In the genomic region with DNA sequence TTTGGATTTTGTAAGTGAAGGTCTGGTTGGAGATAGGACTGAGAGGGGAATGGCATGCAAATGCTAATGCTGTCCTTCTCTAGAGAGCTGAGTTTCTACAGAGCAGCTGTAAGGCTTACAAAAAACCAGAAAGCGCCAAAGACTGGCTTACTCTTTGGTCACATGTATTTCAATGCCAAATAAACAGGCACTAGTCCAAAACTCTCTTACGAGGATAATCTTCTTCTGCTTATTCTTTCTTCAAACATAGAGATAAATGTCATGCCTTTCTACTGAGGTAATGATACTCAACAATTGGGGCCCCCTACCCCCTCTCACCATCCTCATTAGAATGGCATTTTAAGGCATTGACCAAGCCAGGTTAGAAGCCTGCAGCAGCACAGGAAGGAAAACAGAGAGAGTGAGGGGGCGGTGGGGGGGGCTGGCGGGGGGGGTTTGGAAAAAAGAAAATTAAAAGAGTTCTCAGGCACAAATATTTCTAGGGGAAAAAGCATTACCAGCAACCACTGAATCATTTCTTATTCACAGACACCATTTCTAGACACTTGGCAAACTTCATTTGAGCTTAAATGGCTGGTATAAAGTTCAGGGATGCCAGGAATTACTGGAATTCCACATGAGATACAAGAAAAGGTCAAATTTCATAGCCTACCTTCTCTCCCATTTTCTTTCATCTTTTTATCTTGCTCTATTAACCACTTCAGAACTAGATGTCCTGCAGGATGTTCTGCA, we compare ENCODE assay signal across 11 cellular contexts. TPM values are rescaled to one million over a fixed set of nuclear protein-coding genes. Genes with fewer than 3 reads are reported as not detected.
DNase-seq lines count a peak whose midpoint lies in the region; ATAC-seq and TF ChIP-seq lines count a peak whose summit lies in the region.
"Had no signal": no experiment of that assay in that cellular context is flagged by ENCODE, and none has a peak within 500 bp of the region (broad histone marks: within the 10 kb centered on the region; RNA-seq: fewer than 3 reads in every experiment).

No MANE protein-coding gene starts in this region.

- H3K4me3 Mint-ChIP-seq in neural progenitor cell = no peak overlapping the region
- no peak overlapping the region for H3K4me3 Mint-ChIP-seq in activated naive CD4-positive, alpha-beta T cell treated with anti-CD3 and anti-CD28 coated beads for 36 hours
- H3K4me3 Mint-ChIP-seq: central memory CD8-positive, alpha-beta T cell; T-helper 17 cell had no signal

- no peak overlapping the region for H2AFZ ChIP-seq in neural progenitor cell (replicated peaks)

- H3K27ac ChIP-seq in neural progenitor cell = peak overlapping the region; percentile 84

- no peaks in the 10 kb centered on the region for H4K20me1 ChIP-seq in neural progenitor cell (ENCODE audit: low read depth)

- peak overlapping the region; percentile 67 for H3K4me2 ChIP-seq in neural progenitor cell

- peaks cover 40% of the 10 kb centered on the region for H3K4me1 Mint-ChIP-seq in neural progenitor cell
- no peaks in the 10 kb centered on the region for H3K4me1 Mint-ChIP-seq in activated naive CD4-positive, alpha-beta T cell treated with anti-CD3 and anti-CD28 coated beads for 36 hours (ENCODE audit: low read depth)
- H3K4me1 Mint-ChIP-seq: central memory CD8-positive, alpha-beta T cell had no signal

- peaks cover 9% of the 10 kb centered on the region for H3K79me2 ChIP-seq in neural progenitor cell (ENCODE audit: low read depth)

- no peak overlapping the region for H3K9ac ChIP-seq in neural progenitor cell

- H3K36me3 Mint-ChIP-seq in neural progenitor cell = peaks cover 30% of the 10 kb centered on the region
- peaks cover 56% of the 10 kb centered on the region for H3K36me3 Mint-ChIP-seq in activated naive CD4-positive, alpha-beta T cell treated with anti-CD3 and anti-CD28 coated beads for 36 hours (ENCODE audit: low read depth)

- no peaks in the 10 kb centered on the region for H3K27me3 ChIP-seq in BJ (ENCODE audit: control insufficient read depth, insufficient read depth, low read length)
- no peaks in the 10 kb centered on the region for H3K27me3 ChIP-seq in neural progenitor cell

- POLR2A ChIA-PET in BJ (lab: Charles Lee) = interaction anchor here (0.7 to 0.9 kb wide), 3 partner anchors 13 to 68 kb away, joined by 3 to 14 read pairs (median 7); no protein-coding TSS in a partner anchor

- H3K4me3 ChIP-seq in BJ (ENCODE audit: low read depth, low read length) = no peak overlapping the region
- peak overlapping the region; percentile 8 for H3K4me3 ChIP-seq in neural progenitor cell

- intact Hi-C loops in activated naive CD4-positive, alpha-beta T cell treated with anti-CD3 and anti-CD28 coated beads for 36 hours (cut with micrococcal nuclease) = no loop called here

- H3K9me3 Mint-ChIP-seq in neural progenitor cell = no peaks in the 10 kb centered on the region
- no peaks in the 10 kb centered on the region for H3K9me3 Mint-ChIP-seq in activated naive CD4-positive, alpha-beta T cell treated with anti-CD3 and anti-CD28 coated beads for 36 hours
- H3K9me3 Mint-ChIP-seq: central memory CD8-positive, alpha-beta T cell had no signal

- peaks cover 50% of the 10 kb centered on the region for H3K4me1 ChIP-seq in neural progenitor cell

- in situ Hi-C loops in SK-MEL-5 (cut with HindIII; ENCODE audit: low pct_unique_long_range_greater_than_20kb, low sequenced_read_pairs) = no loop called here

- peaks cover 2% of the 10 kb centered on the region for H3K27me3 Mint-ChIP-seq in neural progenitor cell (ENCODE audit: insufficient read depth, low read depth)
- no peaks in the 10 kb centered on the region for H3K27me3 Mint-ChIP-seq in activated naive CD4-positive, alpha-beta T cell treated with anti-CD3 and anti-CD28 coated beads for 36 hours (ENCODE audit: low read depth)
- H3K27me3 Mint-ChIP-seq: central memory CD8-positive, alpha-beta T cell; T-helper 17 cell had no signal

- H3F3A ChIP-seq in neural progenitor cell (ENCODE audit: low read depth) = peaks cover 40% of the 10 kb centered on the region

- CTCF ChIA-PET in BJ (lab: Yijun Ruan, JAX) = interaction anchor here (0.7 to 1.3 kb wide), 3 partner anchors 10 to 407 kb away, joined by 3 to 4 read pairs (median 3); no protein-coding TSS in a partner anchor
- CTCF ChIA-PET in activated naive CD4-positive, alpha-beta T cell treated with anti-CD3 and anti-CD28 coated beads for 36 hours (lab: Charles Lee) = no interaction called here

- TF ChIP-seq CTCF in BJ (IDR thresholded peaks at IDR 0.05; ENCODE audit: insufficient read depth, low read depth, low read length) (no peak), neural progenitor cell (IDR thresholded peaks at IDR 0.05) (no peak)

- H3K36me3 ChIP-seq in BJ (ENCODE audit: control insufficient read depth, insufficient read depth, low read length) (peaks cover 1% of the 10 kb centered on the region), neural progenitor cell (peaks cover 13% of the 10 kb centered on the region)

- ATAC-seq in HG02981 (IDR thresholded peaks at IDR 0.05; ENCODE audit: unreplicated experiment) = no peak
- ATAC-seq: T-helper 17 cell had no signal

- H3K9me3 ChIP-seq in neural progenitor cell (ENCODE audit: low read depth) = no peaks in the 10 kb centered on the region

- peak; percentile 82 for DNase-seq in BJ (ENCODE audit: low read depth)
- peak; percentile 32 for DNase-seq in SK-MEL-5 (ENCODE audit: low read depth, low spot score)
- DNase-seq in globus pallidus (ENCODE audit: low spot score) = peak; percentile 6
- DNase-seq in neural progenitor cell (ENCODE audit: low spot score) = peak; percentile 46
- no peak for DNase-seq in stimulated activated CD4-positive, alpha-beta T cell treated with anti-CD3 and anti-CD28 coated beads, Interleukin-15, amount 100 ng/mL, for 24 hours
- no peak for DNase-seq in GDM1 (lab: John Stamatoyannopoulos, UW)
- no peak for DNase-seq in activated naive CD4-positive, alpha-beta T cell treated with anti-CD3 and anti-CD28 coated beads for 36 hours
- DNase-seq: DMS 273 treated with DMSO at 0.1 percent for 48 hours, T-helper 17 cell had no signal

- H3K27ac Mint-ChIP-seq in neural progenitor cell = peak overlapping the region; percentile 48
- no peak overlapping the region for H3K27ac Mint-ChIP-seq in activated naive CD4-positive, alpha-beta T cell treated with anti-CD3 and anti-CD28 coated beads for 36 hours
- H3K27ac Mint-ChIP-seq: T-helper 17 cell had no signal

RNA-seq across cellular contexts. Expression of gene PUM3, which starts 34.0 kb away (rescaled TPM):
- 19.8 and 27.8 TPM in 2 replicates for polyA plus RNA-seq in BJ (2011; rRNA removed)
- 25.2 and 30.9 TPM in 2 replicates for polyA minus RNA-seq in BJ (2011; rRNA and poly(A)+ RNA removed)
- 133 and 137 TPM in 2 replicates for total RNA-seq in SK-MEL-5 (2014; rRNA removed; shearing (Covaris generic))
- 64.3 and 77.1 TPM in 2 replicates for polyA plus RNA-seq in SK-MEL-5 (2015; cell fraction: cytosol; rRNA removed)
- polyA plus RNA-seq in SK-MEL-5 (2015; cell fraction: nucleus; rRNA removed) = 188 and 209 TPM in 2 replicates
- total RNA-seq in neural progenitor cell (ENCODE audit: low replicate concordance) = 38.7 and 58.0 TPM in 2 replicates
- total RNA-seq in activated naive CD4-positive, alpha-beta T cell treated with anti-CD3 and anti-CD28 coated beads for 36 hours = 10 to 100 TPM; 83.5 to 85.7 TPM

Comparison
In these comparisons a context has a peak if more than half of its experiments do, and no peak if none do; other contexts are left out.
1. DNase-seq: peak in BJ (single experiment), SK-MEL-5 (single experiment), globus pallidus (single experiment) and neural progenitor cell (single experiment); none in stimulated activated CD4-positive, alpha-beta T cell treated with anti-CD3 and anti-CD28 coated beads, Interleukin-15, amount 100 ng/mL, for 24 hours (single experiment), GDM1 (single experiment) and activated naive CD4-positive, alpha-beta T cell treated with anti-CD3 and anti-CD28 coated beads for 36 hours (single experiment).